In the genomic region with DNA sequence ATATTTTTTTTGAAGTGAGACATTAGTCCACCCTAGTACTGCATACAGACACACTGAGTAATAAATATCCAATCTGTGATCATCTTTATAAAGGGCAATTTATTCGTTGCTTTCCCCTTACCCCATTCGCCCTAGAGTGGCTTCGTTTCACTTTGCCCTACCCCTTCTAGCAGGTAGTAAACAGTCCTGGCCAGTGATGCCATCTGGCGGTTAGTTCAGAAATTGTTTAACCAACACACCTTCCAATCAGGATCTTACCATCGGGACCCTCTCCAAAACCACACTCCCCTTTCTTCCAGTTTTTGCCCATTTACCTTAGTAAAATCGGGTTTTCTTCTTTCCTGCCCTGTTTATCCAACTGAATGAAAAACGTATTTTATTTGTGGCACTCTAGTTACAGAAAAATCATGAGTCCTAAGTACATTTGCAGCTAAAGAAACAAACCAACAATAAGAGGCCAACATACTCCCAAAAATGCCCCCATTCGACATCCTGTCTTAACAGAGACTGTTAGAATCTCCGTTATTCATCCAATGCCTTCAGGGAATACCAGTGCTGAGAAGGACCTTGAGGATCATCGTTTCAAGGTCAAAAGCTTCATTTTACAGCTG, we compare ENCODE assay signal across 8 cellular contexts. TPM values are rescaled to one million over a fixed set of nuclear protein-coding genes. Genes with fewer than 3 reads are reported as not detected.
DNase-seq lines count a peak whose midpoint lies in the region; ATAC-seq and TF ChIP-seq lines count a peak whose summit lies in the region.

No MANE protein-coding gene starts in this region.

- peak overlapping the region; percentile 92 for H3K4me3 ChIP-seq in ACC112 (ENCODE audit: low read depth, low read length)
- peak overlapping the region; percentile 97 for H3K4me3 ChIP-seq in colonic mucosa

- H3K36me3 ChIP-seq in ACC112 (ENCODE audit: insufficient read depth, low read length) = no peaks in the 10 kb centered on the region
- H3K36me3 ChIP-seq in colonic mucosa = no peaks in the 10 kb centered on the region

- H3K27ac ChIP-seq in ACC112 (ENCODE audit: low read depth, low read length) (peak overlapping the region; percentile 86; the same call in 1 of the 2 replicates), colonic mucosa (peak overlapping the region; percentile 99)

- TF ChIP-seq CTCF in colonic mucosa (IDR thresholded peaks at IDR 0.05) = peak; percentile 59

- ATAC-seq in GM18508 (IDR thresholded peaks at IDR 0.05; ENCODE audit: insufficient read depth, unreplicated experiment) (peak; percentile 32), HG03108 (IDR thresholded peaks at IDR 0.05; ENCODE audit: unreplicated experiment) (peak; percentile 36), left lobe of liver (peak; percentile 54)

- no peaks in the 10 kb centered on the region for H3K27me3 ChIP-seq in ACC112 (ENCODE audit: insufficient read depth, low read length)
- H3K27me3 ChIP-seq in colonic mucosa = no peaks in the 10 kb centered on the region

- peaks cover 17% of the 10 kb centered on the region for H3K4me1 ChIP-seq in ACC112 (ENCODE audit: control insufficient read depth, insufficient read depth, low read length, unreplicated experiment)
- H3K4me1 ChIP-seq in colonic mucosa = peaks cover 14% of the 10 kb centered on the region

- no peaks in the 10 kb centered on the region for H3K9me3 ChIP-seq in colonic mucosa

- no peak overlapping the region for H2AFZ ChIP-seq in ACC112 (ENCODE audit: low read length, unreplicated experiment)

- intact Hi-C loops in colonic mucosa (cut with DNase I) = loop anchor here (2.0 kb wide), 1 partner anchor 325 kb away; a partner anchor contains a TSS

- H3K9ac ChIP-seq in colonic mucosa (ENCODE audit: low read depth in 2 of 2, low read length in 2 of 2) = peak overlapping the region in 1 of 2 donors; percentile 37

- DNase-seq in NCI-H2171 treated with DMSO at 0.1 percent for 48 hours (lab: John Stamatoyannopoulos, UW) (peak; percentile 50), colonic mucosa (peak; percentile 86), left lobe of liver (ENCODE audit: low spot score) (peak; percentile 69)
- DNase-seq in activated CD4-positive, alpha-beta T cell treated with anti-CD3 and anti-CD28 coated beads for 24 hours (ENCODE audit: low read depth in 2 of 2) = peak; percentile 32 to 64
- DNase-seq in stimulated activated CD4-positive, alpha-beta T cell treated with anti-CD3 and anti-CD28 coated beads, Interleukin-4, amount 100 ng/mL, for 1 hour = peak; percentile 53

- H3K79me2 ChIP-seq in ACC112 (ENCODE audit: control insufficient read depth, insufficient read depth, low read length, unreplicated experiment) = peaks cover 60% of the 10 kb centered on the region

RNA-seq across cellular contexts. Expression of a gene that starts 2.2 kb away (rescaled TPM):
- total RNA-seq in colonic mucosa (100 to 1,000 TPM; 115 to 166 TPM), left lobe of liver (58.5 TPM)

Comparison
In these comparisons a context has a peak if more than half of its experiments do, and no peak if none do; other contexts are left out.
1. Peak in every context shown above with its lines: DNase-seq, ATAC-seq, H3K4me3 ChIP-seq and H3K27ac ChIP-seq.